ENCODE assay signal across 24 cellular contexts in genomic region chr2:205175831-205176230, GRCh38.
A peak's percentile ranks its signal among the peaks of the same experiment; 100 is the strongest.
DNase-seq lines count a peak whose midpoint lies in the region; ATAC-seq lines count a peak whose summit lies in the region.
"Had no signal": no experiment of that assay in that cellular context is flagged by ENCODE, and none has a peak within 500 bp of the region (broad histone marks: within the 10 kb centered on the region; RNA-seq: fewer than 3 reads in every experiment).

No MANE protein-coding gene starts in this region.

- DNase-seq in DMS79 treated with DMSO at 0.1 percent for 48 hours (lab: John Stamatoyannopoulos, UW) (peak; percentile 18), DMS79 (lab: John Stamatoyannopoulos, UW) (no peak), NCI-H1694 (lab: John Stamatoyannopoulos, UW) (peak; percentile 51), cerebellar cortex (ENCODE audit: low spot score) (peak; percentile 17), pons (ENCODE audit: low spot score) (peak; percentile 30), foreskin melanocyte (no peak), caudate nucleus (lab: John Stamatoyannopoulos, UW) (no peak)
- DNase-seq: activated CD4-positive, CD25-positive, alpha-beta regulatory T cell treated with anti-CD3 and anti-CD28 coated beads, Interleukin-2, amount 50 U/mL, for 72 hours; activated CD8-positive, alpha-beta T cell treated with anti-CD3 and anti-CD28 coated beads, Interleukin-2, amount 10 ng/mL, durations not matched to agents 7 days and 5 days; activated naive CD8-positive, alpha-beta T cell treated with anti-CD3 and anti-CD28 coated beads, Interleukin-2, amount 10 ng/mL, durations not matched to agents 7 days and 5 days; CD4-positive, CD25-positive, alpha-beta regulatory T cell; islet precursor cell; Karpas-422; lower lobe of right lung; MV-4-11; NCI-H146; NCI-H82; T-helper 17 cell; thyroid gland had no signal

- no peak for ATAC-seq in HG03460 (IDR thresholded peaks at IDR 0.05; ENCODE audit: unreplicated experiment)
- ATAC-seq: activated CD8-positive, alpha-beta T cell treated with anti-CD3 and anti-CD28 coated beads, Interleukin-2, amount 10 ng/mL, durations not matched to agents 7 days and 5 days; lower lobe of right lung; T-helper 17 cell had no signal

- H3K27ac ChIP-seq in caudate nucleus (ENCODE audit: low read depth, low read length), result no peak overlapping the region
- H3K27ac ChIP-seq: 22Rv1, HL-60, lower lobe of right lung, skin epidermis, thyroid gland, vagina had no signal

Comparison
In these comparisons a context has a peak if more than half of its experiments do, and no peak if none do; other contexts are left out.
1. DNase-seq: peak in DMS79 treated with DMSO at 0.1 percent for 48 hours (single experiment), NCI-H1694 (single experiment), cerebellar cortex (single experiment) and pons (single experiment); none in DMS79 (single experiment), foreskin melanocyte (single experiment) and caudate nucleus (0 of 61).